In the genomic region with DNA sequence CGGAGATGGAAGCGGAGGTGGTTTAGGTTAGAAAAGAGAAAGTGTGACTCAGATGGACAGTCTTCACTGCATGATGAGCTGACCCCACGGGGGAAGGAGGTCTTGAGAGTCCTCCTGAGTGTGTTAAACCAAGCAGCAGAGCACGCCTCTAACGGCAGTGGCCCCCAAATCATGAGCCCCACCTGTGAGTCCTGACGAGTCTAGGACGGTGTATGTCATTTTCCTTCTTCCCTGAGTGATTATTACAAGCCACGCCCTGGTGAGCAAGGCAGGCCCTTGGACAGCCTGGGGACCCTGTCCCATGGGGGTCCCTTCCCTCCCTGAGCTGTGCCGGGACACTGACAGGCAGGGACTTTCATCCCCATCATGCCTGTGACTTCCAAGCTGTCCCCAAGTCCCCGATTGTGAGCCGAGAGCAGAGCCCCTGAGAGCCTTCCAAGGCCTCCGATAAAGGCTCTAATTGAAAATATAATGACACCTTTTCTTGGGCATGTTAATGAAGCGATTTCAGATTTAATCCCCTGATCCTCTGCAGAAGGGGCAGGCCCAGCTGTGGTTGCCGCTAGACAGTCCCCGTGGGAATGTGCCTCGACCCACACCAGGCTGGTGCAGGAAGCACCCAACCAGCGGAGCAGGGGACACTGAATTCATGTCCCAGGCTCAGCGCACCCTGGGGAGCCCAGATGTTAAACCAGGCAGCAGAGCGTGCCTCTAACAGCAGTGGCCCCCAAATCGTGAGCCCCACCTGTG, we compare ENCODE assay signal across 22 cellular contexts.
A peak's percentile ranks its signal among the peaks of the same experiment; 100 is the strongest.
DNase-seq lines count a peak whose midpoint lies in the region; ATAC-seq and TF ChIP-seq lines count a peak whose summit lies in the region.
"Had no signal": no experiment of that assay in that cellular context is flagged by ENCODE, and none has a peak within 500 bp of the region (broad histone marks: within the 10 kb centered on the region; RNA-seq: fewer than 3 reads in every experiment).

No MANE protein-coding gene starts in this region.

- no peak overlapping the region for H3K14ac ChIP-seq in neuronal stem cell (ENCODE audit: low read length)

- intact Hi-C loops in stomach (cut with DNase I; ENCODE audit: low total_unique reads), result no loop called here

- H3K27ac ChIP-seq in BLaER1 (peak overlapping the region; percentile 70), GM23338 (ENCODE audit: low read depth) (no peak overlapping the region), neuronal stem cell (replicated peaks; ENCODE audit: low read length) (no peak overlapping the region), stomach (no peak overlapping the region)
- H3K27ac ChIP-seq: C4-2B, SK-N-MC had no signal

- H2AK5ac ChIP-seq in neuronal stem cell (ENCODE audit: low read depth, low read length), result no peak overlapping the region

- H3K4me2 ChIP-seq in BLaER1, result peak overlapping the region; percentile 93
- no peak overlapping the region for H3K4me2 ChIP-seq in GM23338
- H3K4me2 ChIP-seq in neuronal stem cell (ENCODE audit: insufficient read depth, low read length, poor library complexity, severe bottlenecking), result no peak overlapping the region

- H3K9me2 ChIP-seq in GM23338 (ENCODE audit: insufficient read depth), result no peaks in the 10 kb centered on the region

- H2BK15ac ChIP-seq in neuronal stem cell (ENCODE audit: low read length), result no peak overlapping the region

- TF ChIP-seq POLR2A in stomach (IDR thresholded peaks at IDR 0.05), result no peak

- H3K9ac ChIP-seq in BLaER1 (peak overlapping the region; percentile 36; the same call in 1 of the 2 replicates), neuronal stem cell (ENCODE audit: low read depth, low read length, poor library complexity) (no peak overlapping the region)

- no peaks in the 10 kb centered on the region for H3K79me2 ChIP-seq in GM23338 (replicated peaks; ENCODE audit: insufficient read depth)

- H3K27me3 ChIP-seq in BLaER1 (0 out of 2 replicates have a peak, but pooled peaks cover 5% of the 10 kb centered on the region), GM23338 (ENCODE audit: insufficient read depth) (no peaks in the 10 kb centered on the region), neuronal stem cell (ENCODE audit: control insufficient read depth in 3 of 3, insufficient read depth in 3 of 3, low read depth in 1 of 3, low read length in 3 of 3) (no peaks in the 10 kb centered on the region), MG63 (peaks cover 2% of the 10 kb centered on the region; the same call in 1 of the 2 replicates), stomach (peaks cover 0 to 17% (median 0%) of the 10 kb centered on the region in 3 donors)

- H3K4me1 Mint-ChIP-seq in GM23338 (no peaks in the 10 kb centered on the region; the same call in 2 of the 3 replicates), brain (peaks cover 39% of the 10 kb centered on the region)

- DNase-seq in GM23338 (ENCODE audit: low spot score) (no peak), neuronal stem cell (ENCODE audit: low spot score) (no peak), MG63 (no peak), stomach (no peak)
- DNase-seq: AML-193, Calu3, DMS153, DND-41, NCI-H1105 treated with DMSO at 0.1 percent for 48 hours, NCI-H146, NCI-H1930, NCI-H446 treated with DMSO at 0.1 percent for 48 hours, NCI-H526, RPMI8226, SIG-M5 had no signal

- H3K18ac ChIP-seq in neuronal stem cell (ENCODE audit: low read length), result no peak overlapping the region

- no CpG with 5 or more reads among the region's 20 CpGs for WGBS in neuronal stem cell (ENCODE audit: extremely low coverage in 2 of 2, insufficient read length in 2 of 2, insufficient replicate concordance in 1 of 2), 2 donors
- WGBS in stomach, 5 donors, result 83 to 90% (median 88%) methylated on average over 18 to 20 of the region's 20 CpGs

- H3K27me3 Mint-ChIP-seq in GM23338 (ENCODE audit: insufficient read depth, low read depth, poor library complexity) (peaks cover 6% of the 10 kb centered on the region), brain (peaks cover 4% of the 10 kb centered on the region)

- H3F3A ChIP-seq in GM23338 (replicated peaks; ENCODE audit: low read depth), result no peaks in the 10 kb centered on the region

- H4K91ac ChIP-seq in neuronal stem cell (ENCODE audit: low read depth, low read length, poor library complexity), result no peak overlapping the region

- H3K36me3 ChIP-seq in BLaER1, result no peaks in the 10 kb centered on the region
- peaks cover 5% of the 10 kb centered on the region; the same call in 1 of the 2 replicates for H3K36me3 ChIP-seq in GM23338 (ENCODE audit: insufficient read depth)
- H3K36me3 ChIP-seq in neuronal stem cell (replicated peaks in 1 of 2; ENCODE audit: control insufficient read depth in 2 of 2, insufficient read depth in 2 of 2, low read length in 2 of 2), result no peaks in the 10 kb centered on the region
- no peaks in the 10 kb centered on the region for H3K36me3 ChIP-seq in MG63
- no peaks in the 10 kb centered on the region for H3K36me3 ChIP-seq in stomach

- peaks cover 10% of the 10 kb centered on the region for H3K9me3 ChIP-seq in BLaER1
- peaks cover 0 to 2% of the 10 kb centered on the region in 2 donors for H3K9me3 ChIP-seq in neuronal stem cell (replicated peaks in 1 of 2; ENCODE audit: control insufficient read depth in 2 of 2, insufficient read depth in 1 of 2, low read depth in 1 of 2, low read length in 2 of 2)
- peaks cover 4% of the 10 kb centered on the region; the same call in 1 of the 2 replicates for H3K9me3 ChIP-seq in MG63
- peaks cover 0 to 12% (median 9%) of the 10 kb centered on the region in 4 donors for H3K9me3 ChIP-seq in stomach

- TF ChIP-seq CTCF in GM23338 (conservative IDR thresholded peaks at IDR 0.05; ENCODE audit: low read depth in 2 of 2) (no peak), brain (conservative IDR thresholded peaks at IDR 0.05) (no peak), stomach (IDR thresholded peaks at IDR 0.05) (no peak)

- H2AFZ ChIP-seq in GM23338, result no peak overlapping the region
- H2AFZ ChIP-seq in neuronal stem cell (ENCODE audit: low read length), result no peak overlapping the region

- H3K79me1 ChIP-seq in neuronal stem cell (ENCODE audit: low read depth, low read length), result no peaks in the 10 kb centered on the region

- H4K8ac ChIP-seq in neuronal stem cell (ENCODE audit: low read depth, low read length), result no peak overlapping the region

- H2BK5ac ChIP-seq in neuronal stem cell (ENCODE audit: low read length), result no peak overlapping the region

- peaks cover 9% of the 10 kb centered on the region for H3K9me3 Mint-ChIP-seq in GM23338
- H3K9me3 Mint-ChIP-seq in brain, result peaks cover 15 to 43% (median 31%) of the 10 kb centered on the region in 5 experiments

- H2BK120ac ChIP-seq in neuronal stem cell (ENCODE audit: low read depth, low read length), result no peak overlapping the region

- H3K4me1 ChIP-seq in BLaER1, result peaks cover 70% of the 10 kb centered on the region
- no peaks in the 10 kb centered on the region for H3K4me1 ChIP-seq in GM23338 (ENCODE audit: insufficient read depth)
- no peaks in the 10 kb centered on the region for H3K4me1 ChIP-seq in neuronal stem cell (ENCODE audit: control insufficient read depth in 2 of 2, insufficient read depth in 1 of 2, low read depth in 1 of 2, low read length in 2 of 2)
- no peaks in the 10 kb centered on the region for H3K4me1 ChIP-seq in stomach

- H3K4ac ChIP-seq in neuronal stem cell (ENCODE audit: low read length), result no peak overlapping the region

- H3K27ac Mint-ChIP-seq in GM23338, result peak overlapping the region; percentile 34; the same call in 1 of the 2 replicates
- H3K27ac Mint-ChIP-seq in brain, result peak overlapping the region in 4 of 5 experiments; percentile 9 to 83 (median 70)

- H3K4me3 Mint-ChIP-seq in GM23338, result no peak overlapping the region
- no peak overlapping the region for H3K4me3 Mint-ChIP-seq in brain

- H3K36me3 Mint-ChIP-seq in GM23338 (ENCODE audit: low read depth), result no peaks in the 10 kb centered on the region
- H3K36me3 Mint-ChIP-seq in brain, result peaks cover 48% of the 10 kb centered on the region

- no peak for TF ChIP-seq EP300 in stomach (IDR thresholded peaks at IDR 0.05)

- no peak overlapping the region for H3K23ac ChIP-seq in neuronal stem cell (ENCODE audit: low read depth, low read length, poor library complexity)

- H3K4me3 ChIP-seq in BLaER1 (peak overlapping the region; percentile 42; the same call in 1 of the 2 replicates), GM23338 (no peak overlapping the region), neuronal stem cell (ENCODE audit: low read length in 2 of 2) (no peak overlapping the region), MG63 (no peak overlapping the region), stomach (no peak overlapping the region)
- H3K4me3 ChIP-seq: K562, SK-N-MC had no signal

- ATAC-seq in GM23338 (no peak), GM19035 (IDR thresholded peaks at IDR 0.05; ENCODE audit: unreplicated experiment) (no peak), HG03457 (IDR thresholded peaks at IDR 0.05; ENCODE audit: unreplicated experiment) (no peak)
- ATAC-seq: K562 had no signal

- peak overlapping the region; percentile 77 for H2BK12ac ChIP-seq in neuronal stem cell (ENCODE audit: low read length)

- H4K20me1 ChIP-seq in BLaER1 (peaks cover 41% of the 10 kb centered on the region), GM23338 (replicated peaks; ENCODE audit: insufficient read depth) (0 out of 2 replicates have a peak, but pooled peaks cover under 1% of the 10 kb centered on the region)

TF ChIP-seq in GM23338, 12 proteins besides CTCF, POLR2A, EP300 and RAD21 (continues in another document):
- no peak for TF ChIP-seq REST (IDR thresholded peaks at IDR 0.05; ENCODE audit: unreplicated experiment)
- TF ChIP-seq NANOG (IDR thresholded peaks at IDR 0.05; ENCODE audit: borderline replicate concordance), result no peak
